Comparison of ENCODE assay signal across 29 cellular contexts in genomic region chr5:116982035-116982434, GRCh38.
"Had no signal": no experiment of that assay in that cellular context is flagged by ENCODE, and none has a peak within 500 bp of the region (broad histone marks: within the 10 kb centered on the region; RNA-seq: fewer than 3 reads in every experiment).

No MANE protein-coding gene starts in this region.

- ATAC-seq: activated CD4-positive, CD25-positive, alpha-beta regulatory T cell treated with anti-CD3 and anti-CD28 coated beads, Interleukin-2, amount 50 U/mL, for 24 hours; activated CD8-positive, alpha-beta T cell treated with anti-CD3 and anti-CD28 coated beads for 36 hours; activated T-cell treated with anti-CD3 and anti-CD28 coated beads, Interleukin-2, amount 50 U/mL, for 4 hours; activated T-helper 17 cell treated with anti-CD3 and anti-CD28 coated beads, Interleukin-2, amount 50 U/mL, for 72 hours; effector memory CD8-positive, alpha-beta T cell; foreskin keratinocyte; gastrocnemius medialis; heart left ventricle; T-helper 17 cell had no signal

- H3K4me3 ChIP-seq: esophagus muscularis mucosa, gastrocnemius medialis, heart left ventricle had no signal

- H3K36me3 ChIP-seq: brain microvascular endothelial cell, esophagus muscularis mucosa, gastrocnemius medialis, heart left ventricle, WERI-Rb-1 had no signal

- H3K27ac ChIP-seq: brain microvascular endothelial cell, esophagus muscularis mucosa, foreskin keratinocyte, gastrocnemius medialis, heart left ventricle, WERI-Rb-1 had no signal

- H3K9me3 ChIP-seq: esophagus muscularis mucosa, gastrocnemius medialis had no signal

- H3K4me1 ChIP-seq: esophagus muscularis mucosa, foreskin keratinocyte, gastrocnemius medialis, heart left ventricle had no signal

- H3K27me3 ChIP-seq: brain microvascular endothelial cell, esophagus muscularis mucosa, foreskin keratinocyte, gastrocnemius medialis, heart left ventricle had no signal

- DNase-seq: activated B cell treated with CpG ODN at 0.5 μM for 24 hours; activated CD4-positive, alpha-beta T cell treated with anti-CD3 and anti-CD28 coated beads for 48 hours; activated CD4-positive, alpha-beta T cell treated with anti-CD3 and anti-CD28 coated beads, Interleukin-2, amount 50 U/mL, for 1 hour; activated CD4-positive, alpha-beta T cell treated with anti-CD3 and anti-CD28 coated beads, Interleukin-2, amount 50 U/mL, for 48 hours; activated CD8-positive, alpha-beta memory T cell treated with anti-CD3 and anti-CD28 coated beads for 24 hours; activated CD8-positive, alpha-beta T cell treated with anti-CD3 and anti-CD28 coated beads for 36 hours; activated effector memory CD4-positive, alpha-beta T cell treated with Interleukin-2 at 50 U/mL for 16 hours; activated gamma-delta T cell treated with Interleukin-2 at 50 U/mL for 16 hours; activated naive CD4-positive, alpha-beta T cell treated with anti-CD3 and anti-CD28 coated beads, Interleukin-2, amount 50 U/mL, for 16 hours; activated naive CD4-positive, alpha-beta T cell treated with Interleukin-2 at 50 U/mL for 16 hours; activated T-cell treated with anti-CD3 and anti-CD28 coated beads, Interleukin-2, amount 50 U/mL, for 4 hours; amniotic stem cell; anterior cingulate cortex; brain microvascular endothelial cell; cortex of kidney; dermis blood vessel endothelial cell; effector CD4-positive, alpha-beta T cell; effector memory CD8-positive, alpha-beta T cell; erythroblast; foreskin keratinocyte; gastrocnemius medialis; glutamatergic neuron; heart left ventricle; T-helper 17 cell; T1000; WERI-Rb-1 had no signal
